In genomic region chr20:16944753-16945152, GRCh38 we compare ENCODE assay signal across 10 cellular contexts.
"Had no signal": no experiment of that assay in that cellular context is flagged by ENCODE, and none has a peak within 500 bp of the region (broad histone marks: within the 10 kb centered on the region; RNA-seq: fewer than 3 reads in every experiment).

No MANE protein-coding gene starts in this region.

- ATAC-seq: stimulated activated effector memory CD8-positive, alpha-beta T cell treated with anti-CD3 and anti-CD28 coated beads, Interleukin-12 subunit alpha, Interleukin-12 subunit beta, amount 100 ng/mL, for 72 hours had no signal

- H3K4me1 Mint-ChIP-seq: activated CD4-positive, alpha-beta memory T cell treated with anti-CD3 and anti-CD28 coated beads, Interleukin-2, amount 10 ng/mL, durations not matched to agents 7 days and 5 days; activated naive CD4-positive, alpha-beta T cell treated with anti-CD3 and anti-CD28 coated beads, Interleukin-2, amount 10 ng/mL, durations not matched to agents 7 days and 5 days; stimulated activated effector memory CD8-positive, alpha-beta T cell treated with anti-CD3 and anti-CD28 coated beads, Interleukin-12 subunit alpha, Interleukin-12 subunit beta, amount 100 ng/mL, for 72 hours had no signal

- H3K36me3 ChIP-seq: ascending aorta, neutrophil, thoracic aorta had no signal

- H3K4me1 ChIP-seq: ascending aorta, parathyroid adenoma had no signal

- H3K4me3 Mint-ChIP-seq: activated CD4-positive, alpha-beta memory T cell treated with anti-CD3 and anti-CD28 coated beads, Interleukin-2, amount 10 ng/mL, durations not matched to agents 7 days and 5 days; activated naive CD4-positive, alpha-beta T cell treated with anti-CD3 and anti-CD28 coated beads, Interleukin-2, amount 10 ng/mL, durations not matched to agents 7 days and 5 days; activated T-cell treated with anti-CD3 and anti-CD28 coated beads, Interleukin-2, amount 50 U/mL, for 24 hours; stimulated activated effector memory CD8-positive, alpha-beta T cell treated with anti-CD3 and anti-CD28 coated beads, Interleukin-12 subunit alpha, Interleukin-12 subunit beta, amount 100 ng/mL, for 72 hours had no signal

- H3K4me3 ChIP-seq: ascending aorta, thoracic aorta had no signal

- H3K9ac ChIP-seq: parathyroid adenoma had no signal

- H3K27me3 ChIP-seq: ascending aorta, neutrophil had no signal

- H3K27ac ChIP-seq: ascending aorta, neutrophil, parathyroid adenoma, thoracic aorta had no signal

- H3K9me3 ChIP-seq: ascending aorta, neutrophil, thoracic aorta had no signal

- H3K9me3 Mint-ChIP-seq: activated CD4-positive, alpha-beta memory T cell treated with anti-CD3 and anti-CD28 coated beads, Interleukin-2, amount 10 ng/mL, durations not matched to agents 7 days and 5 days had no signal

- H3K27me3 Mint-ChIP-seq: activated CD4-positive, alpha-beta memory T cell treated with anti-CD3 and anti-CD28 coated beads, Interleukin-2, amount 10 ng/mL, durations not matched to agents 7 days and 5 days; activated naive CD4-positive, alpha-beta T cell treated with anti-CD3 and anti-CD28 coated beads, Interleukin-2, amount 10 ng/mL, durations not matched to agents 7 days and 5 days; activated T-cell treated with anti-CD3 and anti-CD28 coated beads, Interleukin-2, amount 50 U/mL, for 24 hours had no signal

- H3K36me3 Mint-ChIP-seq: activated naive CD4-positive, alpha-beta T cell treated with anti-CD3 and anti-CD28 coated beads, Interleukin-2, amount 10 ng/mL, durations not matched to agents 7 days and 5 days; stimulated activated effector memory CD8-positive, alpha-beta T cell treated with anti-CD3 and anti-CD28 coated beads, Interleukin-12 subunit alpha, Interleukin-12 subunit beta, amount 100 ng/mL, for 72 hours had no signal

- DNase-seq: activated CD4-positive, alpha-beta memory T cell treated with anti-CD3 and anti-CD28 coated beads, Interleukin-2, amount 10 ng/mL, durations not matched to agents 7 days and 5 days; activated CD4-positive, alpha-beta T cell treated with anti-CD3 and anti-CD28 coated beads for 4 hours; activated naive CD4-positive, alpha-beta T cell treated with anti-CD3 and anti-CD28 coated beads, Interleukin-2, amount 10 ng/mL, durations not matched to agents 7 days and 5 days; activated T-cell treated with anti-CD3 and anti-CD28 coated beads, Interleukin-2, amount 50 U/mL, for 24 hours; kidney glomerular epithelial cell had no signal

- H3K27ac Mint-ChIP-seq: activated CD4-positive, alpha-beta memory T cell treated with anti-CD3 and anti-CD28 coated beads, Interleukin-2, amount 10 ng/mL, durations not matched to agents 7 days and 5 days; activated naive CD4-positive, alpha-beta T cell treated with anti-CD3 and anti-CD28 coated beads, Interleukin-2, amount 10 ng/mL, durations not matched to agents 7 days and 5 days; activated T-cell treated with anti-CD3 and anti-CD28 coated beads, Interleukin-2, amount 50 U/mL, for 24 hours; stimulated activated effector memory CD8-positive, alpha-beta T cell treated with anti-CD3 and anti-CD28 coated beads, Interleukin-12 subunit alpha, Interleukin-12 subunit beta, amount 100 ng/mL, for 72 hours had no signal
